8 cellular contexts compared by ENCODE assay signal in genomic region chr22:45007946-45008852, GRCh38. TPM values are rescaled to one million over a fixed set of nuclear protein-coding genes. Genes with fewer than 3 reads are reported as not detected.
DNase-seq lines count a peak whose midpoint lies in the region; ATAC-seq and TF ChIP-seq lines count a peak whose summit lies in the region.

No MANE protein-coding gene starts in this region.

- H3K4me3 ChIP-seq in endocrine pancreas (ENCODE audit: control insufficient read depth, insufficient read depth, low read length) (no peak overlapping the region), psoas muscle (peak overlapping the region; percentile 62)
- no peak overlapping the region for H3K4me3 ChIP-seq in CD4-positive, alpha-beta memory T cell (ENCODE audit: low read length in 2 of 2)

- H3K27me3 ChIP-seq in endocrine pancreas (ENCODE audit: control insufficient read depth, insufficient read depth, low read length) (no peaks in the 10 kb centered on the region), psoas muscle (ENCODE audit: insufficient read depth in 3 of 3, low read length in 2 of 3) (peaks cover 0 to 87% (median 19%) of the 10 kb centered on the region in 3 donors)
- peaks cover 28% of the 10 kb centered on the region for H3K27me3 ChIP-seq in CD4-positive, alpha-beta memory T cell (ENCODE audit: insufficient read depth, low read length)

- TF ChIP-seq CTCF in psoas muscle (IDR thresholded peaks at IDR 0.05) = no peak

- no peaks in the 10 kb centered on the region for H3K9me3 ChIP-seq in endocrine pancreas (ENCODE audit: control insufficient read depth, low read length)
- no peaks in the 10 kb centered on the region for H3K9me3 ChIP-seq in psoas muscle
- no peaks in the 10 kb centered on the region for H3K9me3 ChIP-seq in CD4-positive, alpha-beta memory T cell (ENCODE audit: control insufficient read depth in 1 of 2, low read length in 2 of 2)

- no peak overlapping the region for H3K27ac ChIP-seq in psoas muscle
- no peak overlapping the region for H3K27ac ChIP-seq in CD4-positive, alpha-beta memory T cell (ENCODE audit: low read depth, low read length)

- peaks cover 56% of the 10 kb centered on the region for H3K27me3 Mint-ChIP-seq in activated T-helper 2 cell treated with anti-CD3 and anti-CD28 coated beads, Interferon-gamma antibody, Interleukin-2, Interleukin-4, amounts not matched to agents 10 μg/mL and 5 μg/mL and 100 μg/mL, durations not matched to agents 14 hours and 24 hours and 36 hours (ENCODE audit: low read depth)
- peaks cover 50 to 56% of the 10 kb centered on the region in 2 donors for H3K27me3 Mint-ChIP-seq in CD4-positive, alpha-beta memory T cell

- no peak overlapping the region for H3K4me3 Mint-ChIP-seq in activated T-helper 2 cell treated with anti-CD3 and anti-CD28 coated beads, Interferon-gamma antibody, Interleukin-2, Interleukin-4, amounts not matched to agents 10 μg/mL and 5 μg/mL and 100 μg/mL, durations not matched to agents 14 hours and 24 hours and 36 hours (ENCODE audit: low read depth)
- peak overlapping the region in 3 of 8 donors; percentile 13 to 46 (median 24) for H3K4me3 Mint-ChIP-seq in CD4-positive, alpha-beta memory T cell

- POLR2A ChIA-PET in CD4-positive, alpha-beta memory T cell (lab: Charles Lee; ENCODE audit: partially characterized antibody) = no interaction called here

- H3K9ac ChIP-seq in endocrine pancreas (ENCODE audit: control insufficient read depth, insufficient read depth, low read length) = peak overlapping the region; percentile 65

- no peak for ATAC-seq in psoas muscle
- ATAC-seq in HG02840 (IDR thresholded peaks at IDR 0.05; ENCODE audit: low FRiP score, unreplicated experiment) = no peak

- H3K4me1 Mint-ChIP-seq in activated T-helper 2 cell treated with anti-CD3 and anti-CD28 coated beads, Interferon-gamma antibody, Interleukin-2, Interleukin-4, amounts not matched to agents 10 μg/mL and 5 μg/mL and 100 μg/mL, durations not matched to agents 14 hours and 24 hours and 36 hours (ENCODE audit: low read depth) = peaks cover 10% of the 10 kb centered on the region
- peaks cover 10 to 19% (median 14%) of the 10 kb centered on the region in 4 donors for H3K4me1 Mint-ChIP-seq in CD4-positive, alpha-beta memory T cell

- no peaks in the 10 kb centered on the region for H3K36me3 Mint-ChIP-seq in activated T-helper 2 cell treated with anti-CD3 and anti-CD28 coated beads, Interferon-gamma antibody, Interleukin-2, Interleukin-4, amounts not matched to agents 10 μg/mL and 5 μg/mL and 100 μg/mL, durations not matched to agents 14 hours and 24 hours and 36 hours (ENCODE audit: low read depth)
- peaks cover 0 to 2% of the 10 kb centered on the region in 2 donors for H3K36me3 Mint-ChIP-seq in CD4-positive, alpha-beta memory T cell

- DNase-seq in EH (ENCODE audit: low read depth) (peak; percentile 3), NCI-H69 (lab: John Stamatoyannopoulos, UW) (peak; percentile 75), psoas muscle (peak in 1 of 2 donors; percentile 16), GOT3 (lab: John Stamatoyannopoulos, UW) (no peak)
- no peak for DNase-seq in activated T-helper 2 cell treated with anti-CD3 and anti-CD28 coated beads, Interferon-gamma antibody, Interleukin-2, Interleukin-4, amounts not matched to agents 10 μg/mL and 5 μg/mL and 100 μg/mL, durations not matched to agents 14 hours and 24 hours and 36 hours (ENCODE audit: low spot score)
- DNase-seq in CD4-positive, alpha-beta memory T cell = no peak

- no peaks in the 10 kb centered on the region for H3K9me3 Mint-ChIP-seq in activated T-helper 2 cell treated with anti-CD3 and anti-CD28 coated beads, Interferon-gamma antibody, Interleukin-2, Interleukin-4, amounts not matched to agents 10 μg/mL and 5 μg/mL and 100 μg/mL, durations not matched to agents 14 hours and 24 hours and 36 hours
- no peaks in the 10 kb centered on the region for H3K9me3 Mint-ChIP-seq in CD4-positive, alpha-beta memory T cell

- intact Hi-C loops in psoas muscle (cut with DNase I) = no loop called here
- intact Hi-C loops in activated T-helper 2 cell treated with anti-CD3 and anti-CD28 coated beads, Interferon-gamma antibody, Interleukin-2, Interleukin-4, amounts not matched to agents 10 μg/mL and 5 μg/mL and 100 μg/mL, durations not matched to agents 14 hours and 24 hours and 36 hours (cut with micrococcal nuclease) = loop anchor here (5.0 kb wide), 1 partner anchor 74 kb away; no protein-coding TSS in a partner anchor
- intact Hi-C loops in CD4-positive, alpha-beta memory T cell (cut with micrococcal nuclease) = no loop called here

- CTCF ChIA-PET in CD4-positive, alpha-beta memory T cell (lab: Charles Lee; ENCODE audit: partially characterized antibody) = no interaction called here

- H3K4me1 ChIP-seq in endocrine pancreas (ENCODE audit: control insufficient read depth, insufficient read depth, low read length) (no peaks in the 10 kb centered on the region), psoas muscle (peaks cover 15% of the 10 kb centered on the region)
- peaks cover 14% of the 10 kb centered on the region for H3K4me1 ChIP-seq in CD4-positive, alpha-beta memory T cell (ENCODE audit: insufficient read depth, low read length)

- no peak overlapping the region for H3K27ac Mint-ChIP-seq in activated T-helper 2 cell treated with anti-CD3 and anti-CD28 coated beads, Interferon-gamma antibody, Interleukin-2, Interleukin-4, amounts not matched to agents 10 μg/mL and 5 μg/mL and 100 μg/mL, durations not matched to agents 14 hours and 24 hours and 36 hours
- H3K27ac Mint-ChIP-seq in CD4-positive, alpha-beta memory T cell = no peak overlapping the region

- 1% methylated on average over 74 to 87 of the region's 87 CpGs for WGBS in psoas muscle, 3 donors

- H3K36me3 ChIP-seq in endocrine pancreas (ENCODE audit: control insufficient read depth, insufficient read depth, low read length) = no peaks in the 10 kb centered on the region
- no peaks in the 10 kb centered on the region for H3K36me3 ChIP-seq in psoas muscle (ENCODE audit: insufficient read depth in 1 of 2, low read depth in 1 of 2)
- no peaks in the 10 kb centered on the region for H3K36me3 ChIP-seq in CD4-positive, alpha-beta memory T cell (ENCODE audit: insufficient read depth, low read length)

RNA-seq across cellular contexts. Expression of gene PHF21B, which starts 1.6 kb away (rescaled TPM):
- under 1 TPM in 3 of 4 donors, not detected in 1; 0.26 to 0.58 (median 0.44) TPM for total RNA-seq in psoas muscle
- polyA plus RNA-seq in psoas muscle = under 1 TPM; 0.03 to 0.06 (median 0.03) TPM
- total RNA-seq in activated T-helper 2 cell treated with anti-CD3 and anti-CD28 coated beads, Interferon-gamma antibody, Interleukin-2, Interleukin-4, amounts not matched to agents 10 μg/mL and 5 μg/mL and 100 μg/mL, durations not matched to agents 14 hours and 24 hours and 36 hours = 0.30 and 1.2 TPM in 2 replicates
- not detected for total RNA-seq in CD4-positive, alpha-beta memory T cell
- not detected for polyA plus RNA-seq in CD4-positive, alpha-beta memory T cell

Comparison
In these comparisons a context has a peak if more than half of its experiments do, and no peak if none do; other contexts are left out.
1. DNase-seq: peak in EH (single experiment) and NCI-H69 (single experiment); none in activated T-helper 2 cell treated with anti-CD3 and anti-CD28 coated beads, Interferon-gamma antibody, Interleukin-2, Interleukin-4, amounts not matched to agents 10 μg/mL and 5 μg/mL and 100 μg/mL, durations not matched to agents 14 hours and 24 hours and 36 hours (single experiment), CD4-positive, alpha-beta memory T cell (0 of 5) and GOT3 (single experiment).